8 cellular contexts compared by ENCODE assay signal in genomic region chr19:32224371-32225244, GRCh38.
DNase-seq lines count a peak whose midpoint lies in the region; ATAC-seq, FAIRE-seq and TF ChIP-seq lines count a peak whose summit lies in the region.

No MANE protein-coding gene starts in this region.

- H3K27me3 Mint-ChIP-seq in naive thymus-derived CD8-positive, alpha-beta T cell: peaks cover 19 to 72% (median 37%) of the 10 kb centered on the region in 5 donors

- POLR2A ChIA-PET in naive thymus-derived CD8-positive, alpha-beta T cell (lab: Charles Lee): no interaction called here

- TF ChIP-seq EP300 in esophagus muscularis mucosa (IDR thresholded peaks at IDR 0.05): no peak

- FAIRE-seq in D721Med (lab: Jason Lieb, UNC): no peak

- peak overlapping the region; percentile 62 to 90 (median 83) for H3K4me3 Mint-ChIP-seq in naive thymus-derived CD8-positive, alpha-beta T cell

- H3K4me1 ChIP-seq in esophagus muscularis mucosa: peaks cover 4 to 10% (median 7%) of the 10 kb centered on the region in 4 donors

- peaks cover 0 to 3% (median 0%) of the 10 kb centered on the region in 3 donors for H3K36me3 Mint-ChIP-seq in naive thymus-derived CD8-positive, alpha-beta T cell

- peak overlapping the region; percentile 8 to 41 (median 29) for H3K4me3 ChIP-seq in esophagus muscularis mucosa

- H3K4me1 Mint-ChIP-seq in naive thymus-derived CD8-positive, alpha-beta T cell: peaks cover 7 to 21% (median 12%) of the 10 kb centered on the region in 4 donors

- H3K27ac ChIP-seq in esophagus muscularis mucosa (replicated peaks in 1 of 4): no peak overlapping the region

- peak overlapping the region in 2 of 10 donors; percentile 33 to 40 for H3K27ac Mint-ChIP-seq in naive thymus-derived CD8-positive, alpha-beta T cell

- peak; percentile 61 for ATAC-seq in GM21723 (IDR thresholded peaks at IDR 0.05; ENCODE audit: unreplicated experiment)
- peak in 1 of 2 donors; percentile 68 for ATAC-seq in naive thymus-derived CD8-positive, alpha-beta T cell
- no peak for ATAC-seq in HG03135 (IDR thresholded peaks at IDR 0.05; ENCODE audit: unreplicated experiment)

- peak; percentile 80 for DNase-seq in D721Med (ENCODE audit: insufficient read length, low spot score)
- peak; percentile 60 for DNase-seq in NCI-H748 (lab: John Stamatoyannopoulos, UW; ENCODE audit: unreplicated experiment)
- peak; percentile 47 for DNase-seq in activated T-cell treated with anti-CD3 and anti-CD28 coated beads for 1 hour (ENCODE audit: low read depth)
- DNase-seq in esophagus muscularis mucosa (ENCODE audit: extremely low spot score): no peak
- DNase-seq in naive thymus-derived CD8-positive, alpha-beta T cell: peak in 9 of 10 donors; percentile 6 to 64 (median 50)
- DNase-seq in stimulated activated naive CD4-positive, alpha-beta T cell treated with Interleukin-2 at 50 U/mL for 16 hours (lab: John Stamatoyannopoulos, UW): peak; percentile 23

- WGBS in esophagus muscularis mucosa: 10% methylated on average over 34 of the region's 51 CpGs

- no peaks in the 10 kb centered on the region for H3K36me3 ChIP-seq in esophagus muscularis mucosa

- H3K9me3 ChIP-seq in esophagus muscularis mucosa: no peaks in the 10 kb centered on the region

- intact Hi-C loops in esophagus muscularis mucosa (cut with DNase I): loop anchor here (2.0 to 5.0 kb wide), 3 partner anchors 1437 to 1558 kb away; no protein-coding TSS in a partner anchor

- TF ChIP-seq POLR2A in esophagus muscularis mucosa (IDR thresholded peaks at IDR 0.05; ENCODE audit: low read depth): no peak

- H3K9me3 Mint-ChIP-seq in naive thymus-derived CD8-positive, alpha-beta T cell: no peaks in the 10 kb centered on the region

- peak; percentile 79 for TF ChIP-seq CTCF in D721Med (IDR thresholded peaks at IDR 0.05; ENCODE audit: insufficient read depth, missing control alignments)
- peak in 2 of 3 experiments; percentile 97 to 99 for TF ChIP-seq CTCF in esophagus muscularis mucosa (IDR thresholded peaks at IDR 0.05)

- peaks cover 0 to 55% (median 8%) of the 10 kb centered on the region in 4 donors for H3K27me3 ChIP-seq in esophagus muscularis mucosa
